In genomic region chr20:43590392-43591303, GRCh38 we compare ENCODE assay signal across 1 cellular context.
TF ChIP-seq lines count a peak whose summit lies in the region.

A gene with protein sequence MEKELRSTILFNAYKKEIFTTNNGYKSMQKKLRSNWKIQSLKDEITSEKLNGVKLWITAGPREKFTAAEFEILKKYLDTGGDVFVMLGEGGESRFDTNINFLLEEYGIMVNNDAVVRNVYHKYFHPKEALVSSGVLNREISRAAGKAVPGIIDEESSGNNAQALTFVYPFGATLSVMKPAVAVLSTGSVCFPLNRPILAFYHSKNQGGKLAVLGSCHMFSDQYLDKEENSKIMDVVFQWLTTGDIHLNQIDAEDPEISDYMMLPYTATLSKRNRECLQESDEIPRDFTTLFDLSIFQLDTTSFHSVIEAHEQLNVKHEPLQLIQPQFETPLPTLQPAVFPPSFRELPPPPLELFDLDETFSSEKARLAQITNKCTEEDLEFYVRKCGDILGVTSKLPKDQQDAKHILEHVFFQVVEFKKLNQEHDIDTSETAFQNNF (plus strand): TSS chr20:43590937. CDS start chr20:43594699, 3,762 bp downstream.

TF ChIP-seq in WTC11, 78 proteins besides CTCF, POLR2A, EP300 and RAD21 (continued from another document):
- TF ChIP-seq RORB (CRISPR knock-in tag; IDR thresholded peaks at IDR 0.05), result no peak
- no peak for TF ChIP-seq NFYB (CRISPR knock-in tag; conservative IDR thresholded peaks at IDR 0.05; ENCODE audit: low read depth)
- TF ChIP-seq, protein P1, sequence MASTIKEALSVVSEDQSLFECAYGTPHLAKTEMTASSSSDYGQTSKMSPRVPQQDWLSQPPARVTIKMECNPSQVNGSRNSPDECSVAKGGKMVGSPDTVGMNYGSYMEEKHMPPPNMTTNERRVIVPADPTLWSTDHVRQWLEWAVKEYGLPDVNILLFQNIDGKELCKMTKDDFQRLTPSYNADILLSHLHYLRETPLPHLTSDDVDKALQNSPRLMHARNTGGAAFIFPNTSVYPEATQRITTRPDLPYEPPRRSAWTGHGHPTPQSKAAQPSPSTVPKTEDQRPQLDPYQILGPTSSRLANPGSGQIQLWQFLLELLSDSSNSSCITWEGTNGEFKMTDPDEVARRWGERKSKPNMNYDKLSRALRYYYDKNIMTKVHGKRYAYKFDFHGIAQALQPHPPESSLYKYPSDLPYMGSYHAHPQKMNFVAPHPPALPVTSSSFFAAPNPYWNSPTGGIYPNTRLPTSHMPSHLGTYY (CRISPR knock-in tag; IDR thresholded peaks at IDR 0.05), result no peak
- TF ChIP-seq HMGA2 (CRISPR knock-in tag; IDR thresholded peaks at IDR 0.05), result no peak
- TF ChIP-seq ZNF232 (CRISPR knock-in tag; IDR thresholded peaks at IDR 0.05), result no peak
- peak; percentile 72; the same call in 1 of the 2 replicates for TF ChIP-seq ARID4B (CRISPR knock-in tag; IDR thresholded peaks at IDR 0.05; ENCODE audit: borderline replicate concordance)
- TF ChIP-seq JAZF1 (CRISPR knock-in tag; IDR thresholded peaks at IDR 0.05), result no peak
- TF ChIP-seq, protein P2, sequence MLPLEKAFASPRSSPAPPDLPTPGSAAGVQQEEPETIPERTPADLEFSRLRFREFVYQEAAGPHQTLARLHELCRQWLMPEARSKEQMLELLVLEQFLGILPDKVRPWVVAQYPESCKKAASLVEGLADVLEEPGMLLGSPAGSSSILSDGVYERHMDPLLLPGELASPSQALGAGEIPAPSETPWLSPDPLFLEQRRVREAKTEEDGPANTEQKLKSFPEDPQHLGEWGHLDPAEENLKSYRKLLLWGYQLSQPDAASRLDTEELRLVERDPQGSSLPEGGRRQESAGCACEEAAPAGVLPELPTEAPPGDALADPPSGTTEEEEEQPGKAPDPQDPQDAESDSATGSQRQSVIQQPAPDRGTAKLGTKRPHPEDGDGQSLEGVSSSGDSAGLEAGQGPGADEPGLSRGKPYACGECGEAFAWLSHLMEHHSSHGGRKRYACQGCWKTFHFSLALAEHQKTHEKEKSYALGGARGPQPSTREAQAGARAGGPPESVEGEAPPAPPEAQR (CRISPR knock-in tag; IDR thresholded peaks at IDR 0.05), result no peak
- no peak for TF ChIP-seq TEAD4 (CRISPR knock-in tag; IDR thresholded peaks at IDR 0.05)
- peak; percentile 84; the same call in 1 of the 2 replicates for TF ChIP-seq CREM (CRISPR knock-in tag; IDR thresholded peaks at IDR 0.05)
- TF ChIP-seq JUN (CRISPR knock-in tag; IDR thresholded peaks at IDR 0.05), result no peak
- TF ChIP-seq, protein P3, sequence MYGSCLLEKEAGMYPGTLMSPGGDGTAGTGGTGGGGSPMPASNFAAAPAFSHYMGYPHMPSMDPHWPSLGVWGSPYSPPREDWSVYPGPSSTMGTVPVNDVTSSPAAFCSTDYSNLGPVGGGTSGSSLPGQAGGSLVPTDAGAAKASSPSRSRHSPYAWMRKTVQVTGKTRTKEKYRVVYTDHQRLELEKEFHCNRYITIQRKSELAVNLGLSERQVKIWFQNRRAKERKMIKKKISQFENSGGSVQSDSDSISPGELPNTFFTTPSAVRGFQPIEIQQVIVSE (CRISPR knock-in tag; IDR thresholded peaks at IDR 0.05; ENCODE audit: borderline replicate concordance), result no peak
- TF ChIP-seq, protein P4, sequence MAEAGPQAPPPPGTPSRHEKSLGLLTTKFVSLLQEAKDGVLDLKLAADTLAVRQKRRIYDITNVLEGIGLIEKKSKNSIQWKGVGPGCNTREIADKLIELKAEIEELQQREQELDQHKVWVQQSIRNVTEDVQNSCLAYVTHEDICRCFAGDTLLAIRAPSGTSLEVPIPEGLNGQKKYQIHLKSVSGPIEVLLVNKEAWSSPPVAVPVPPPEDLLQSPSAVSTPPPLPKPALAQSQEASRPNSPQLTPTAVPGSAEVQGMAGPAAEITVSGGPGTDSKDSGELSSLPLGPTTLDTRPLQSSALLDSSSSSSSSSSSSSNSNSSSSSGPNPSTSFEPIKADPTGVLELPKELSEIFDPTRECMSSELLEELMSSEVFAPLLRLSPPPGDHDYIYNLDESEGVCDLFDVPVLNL (CRISPR knock-in tag; IDR thresholded peaks at IDR 0.05; ENCODE audit: borderline replicate concordance, low read depth), result 0 out of 2 replicates have a peak, but pooled peaks have one; percentile 50
- peak; percentile 72 for TF ChIP-seq MAX (CRISPR knock-in tag; IDR thresholded peaks at IDR 0.05)
- TF ChIP-seq ZNF121 (CRISPR knock-in tag; IDR thresholded peaks at IDR 0.05), result peak; percentile 98
- TF ChIP-seq, protein P5, sequence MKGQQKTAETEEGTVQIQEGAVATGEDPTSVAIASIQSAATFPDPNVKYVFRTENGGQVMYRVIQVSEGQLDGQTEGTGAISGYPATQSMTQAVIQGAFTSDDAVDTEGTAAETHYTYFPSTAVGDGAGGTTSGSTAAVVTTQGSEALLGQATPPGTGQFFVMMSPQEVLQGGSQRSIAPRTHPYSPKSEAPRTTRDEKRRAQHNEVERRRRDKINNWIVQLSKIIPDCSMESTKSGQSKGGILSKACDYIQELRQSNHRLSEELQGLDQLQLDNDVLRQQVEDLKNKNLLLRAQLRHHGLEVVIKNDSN (CRISPR knock-in tag; IDR thresholded peaks at IDR 0.05), result no peak; the same call in 1 of the 2 replicates
- no peak for TF ChIP-seq ZNF263 (CRISPR knock-in tag; IDR thresholded peaks at IDR 0.05; ENCODE audit: low read depth)
- TF ChIP-seq ZNF396 (CRISPR knock-in tag; IDR thresholded peaks at IDR 0.05; ENCODE audit: borderline replicate concordance), result no peak
- TF ChIP-seq FOXJ3 (CRISPR knock-in tag; IDR thresholded peaks at IDR 0.05; ENCODE audit: borderline replicate concordance), result no peak
- TF ChIP-seq SP1 (CRISPR knock-in tag; conservative IDR thresholded peaks at IDR 0.05), result peak; percentile 87
- TF ChIP-seq, protein P6, sequence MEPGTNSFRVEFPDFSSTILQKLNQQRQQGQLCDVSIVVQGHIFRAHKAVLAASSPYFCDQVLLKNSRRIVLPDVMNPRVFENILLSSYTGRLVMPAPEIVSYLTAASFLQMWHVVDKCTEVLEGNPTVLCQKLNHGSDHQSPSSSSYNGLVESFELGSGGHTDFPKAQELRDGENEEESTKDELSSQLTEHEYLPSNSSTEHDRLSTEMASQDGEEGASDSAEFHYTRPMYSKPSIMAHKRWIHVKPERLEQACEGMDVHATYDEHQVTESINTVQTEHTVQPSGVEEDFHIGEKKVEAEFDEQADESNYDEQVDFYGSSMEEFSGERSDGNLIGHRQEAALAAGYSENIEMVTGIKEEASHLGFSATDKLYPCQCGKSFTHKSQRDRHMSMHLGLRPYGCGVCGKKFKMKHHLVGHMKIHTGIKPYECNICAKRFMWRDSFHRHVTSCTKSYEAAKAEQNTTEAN (CRISPR knock-in tag; IDR thresholded peaks at IDR 0.05), result peak; percentile 81
- no peak for TF ChIP-seq ZNF423 (CRISPR knock-in tag; IDR thresholded peaks at IDR 0.05)
- TF ChIP-seq FOXP1 (CRISPR knock-in tag; IDR thresholded peaks at IDR 0.05; ENCODE audit: borderline replicate concordance), result peak; percentile 66; the same call in 1 of the 2 replicates
- no peak for TF ChIP-seq ATF6 (CRISPR knock-in tag; IDR thresholded peaks at IDR 0.05)
- no peak for TF ChIP-seq SMAD3 (CRISPR knock-in tag; IDR thresholded peaks at IDR 0.05; ENCODE audit: borderline replicate concordance)
- no peak for TF ChIP-seq ZMAT4 (CRISPR knock-in tag; IDR thresholded peaks at IDR 0.05)
- no peak for TF ChIP-seq SOX15 (CRISPR knock-in tag; IDR thresholded peaks at IDR 0.05)
- no peak for TF ChIP-seq TCF7 (CRISPR knock-in tag; IDR thresholded peaks at IDR 0.05; ENCODE audit: low read depth)
- TF ChIP-seq ESRRA (CRISPR knock-in tag; IDR thresholded peaks at IDR 0.05; ENCODE audit: borderline replicate concordance), result no peak
- no peak for TF ChIP-seq EMX1 (CRISPR knock-in tag; IDR thresholded peaks at IDR 0.05)
- no peak for TF ChIP-seq NFATC4 (CRISPR knock-in tag; IDR thresholded peaks at IDR 0.05)
